9 cellular contexts compared by ENCODE assay signal in genomic region chr5:58739051-58739450, GRCh38.
"Had no signal": no experiment of that assay in that cellular context is flagged by ENCODE, and none has a peak within 500 bp of the region (broad histone marks: within the 10 kb centered on the region; RNA-seq: fewer than 3 reads in every experiment).

No MANE protein-coding gene starts in this region.

- DNase-seq: GM23248, GOT3, H9, HCEC 1CT, Karpas-422, KBM-7 had no signal

- H2AFZ ChIP-seq: GM23248 had no signal

- FAIRE-seq: H54, HTR-8/SVneo had no signal

- H3K27ac ChIP-seq: GM23248, KMS-11 had no signal

- H3K4me2 ChIP-seq: KMS-11 had no signal

- H3K4me3 ChIP-seq: GM23248 had no signal

- H3K9ac ChIP-seq: GM23248, KMS-11 had no signal
